ENCODE assay signal across 16 cellular contexts in genomic region chr2:200430017-200430416, GRCh38.
"Had no signal": no experiment of that assay in that cellular context is flagged by ENCODE, and none has a peak within 500 bp of the region (broad histone marks: within the 10 kb centered on the region; RNA-seq: fewer than 3 reads in every experiment).

No MANE protein-coding gene starts in this region.

- H3K36me3 Mint-ChIP-seq: activated naive CD8-positive, alpha-beta T cell treated with anti-CD3 and anti-CD28 coated beads for 36 hours; naive thymus-derived CD8-positive, alpha-beta T cell had no signal

- H3K36me3 ChIP-seq: upper lobe of right lung had no signal

- H3K4me1 Mint-ChIP-seq: immature natural killer cell had no signal

- DNase-seq: activated CD4-positive, alpha-beta T cell treated with anti-CD3 and anti-CD28 coated beads for 36 hours; activated CD4-positive, alpha-beta T cell treated with anti-CD3 and anti-CD28 coated beads, Interleukin-2, amount 50 U/mL, for 48 hours; activated gamma-delta T cell treated with Interleukin-2 at 50 U/mL for 16 hours; activated naive CD8-positive, alpha-beta T cell treated with anti-CD3 and anti-CD28 coated beads for 36 hours; activated T-cell treated with anti-CD3 and anti-CD28 coated beads for 4 hours; body of pancreas; dorsolateral prefrontal cortex; immature natural killer cell; mesenchymal stem cell; naive thymus-derived CD8-positive, alpha-beta T cell; pancreas; stimulated activated CD8-positive, alpha-beta memory T cell treated with anti-CD3 and anti-CD28 coated beads, Interleukin-4, amount 100 ng/mL, for 48 hours; stimulated activated naive CD4-positive, alpha-beta T cell; upper lobe of right lung had no signal

- H3K9me3 ChIP-seq: body of pancreas, pancreas, upper lobe of right lung had no signal

- ATAC-seq: activated CD4-positive, alpha-beta T cell treated with anti-CD3 and anti-CD28 coated beads for 36 hours; body of pancreas; naive thymus-derived CD8-positive, alpha-beta T cell; pancreas; upper lobe of right lung had no signal

- H3K4me3 ChIP-seq: body of pancreas, dorsolateral prefrontal cortex, pancreas, upper lobe of right lung had no signal

- H3K9me3 Mint-ChIP-seq: activated naive CD8-positive, alpha-beta T cell treated with anti-CD3 and anti-CD28 coated beads for 36 hours; activated T-helper 1 cell treated with anti-CD3 and anti-CD28 coated beads, Interleukin-12 subunit alpha, Interleukin-12 subunit beta, Interleukin-2, Interleukin-4 antibody, amounts not matched to agents 30 ng/mL and 10 ng/mL and 1 ng/mL, durations not matched to agents 14 hours and 24 hours and 36 hours; immature natural killer cell; naive thymus-derived CD8-positive, alpha-beta T cell; T-helper 2 cell treated with Interferon-gamma antibody and Interleukin-4, amounts not matched to agents 5 μg/mL and 100 μg/mL, for 36 hours had no signal

- H3K27ac ChIP-seq: body of pancreas, dorsolateral prefrontal cortex, pancreas, upper lobe of right lung had no signal

- H3K27me3 Mint-ChIP-seq: activated CD4-positive, alpha-beta T cell treated with anti-CD3 and anti-CD28 coated beads for 36 hours had no signal

- H3K27me3 ChIP-seq: body of pancreas, dorsolateral prefrontal cortex, pancreas, upper lobe of right lung had no signal

- H3K4me1 ChIP-seq: body of pancreas, pancreas, upper lobe of right lung had no signal

- H3K4me3 Mint-ChIP-seq: activated CD4-positive, alpha-beta T cell treated with anti-CD3 and anti-CD28 coated beads for 36 hours; activated naive CD8-positive, alpha-beta T cell treated with anti-CD3 and anti-CD28 coated beads for 36 hours; activated T-helper 1 cell treated with anti-CD3 and anti-CD28 coated beads, Interleukin-12 subunit alpha, Interleukin-12 subunit beta, Interleukin-2, Interleukin-4 antibody, amounts not matched to agents 30 ng/mL and 10 ng/mL and 1 ng/mL, durations not matched to agents 14 hours and 24 hours and 36 hours; immature natural killer cell; naive thymus-derived CD8-positive, alpha-beta T cell; T-helper 2 cell treated with Interferon-gamma antibody and Interleukin-4, amounts not matched to agents 5 μg/mL and 100 μg/mL, for 36 hours had no signal

- H3K27ac Mint-ChIP-seq: activated CD4-positive, alpha-beta T cell treated with anti-CD3 and anti-CD28 coated beads for 36 hours; activated naive CD8-positive, alpha-beta T cell treated with anti-CD3 and anti-CD28 coated beads for 36 hours; activated T-helper 1 cell treated with anti-CD3 and anti-CD28 coated beads, Interleukin-12 subunit alpha, Interleukin-12 subunit beta, Interleukin-2, Interleukin-4 antibody, amounts not matched to agents 30 ng/mL and 10 ng/mL and 1 ng/mL, durations not matched to agents 14 hours and 24 hours and 36 hours; immature natural killer cell; naive thymus-derived CD8-positive, alpha-beta T cell; T-helper 2 cell treated with Interferon-gamma antibody and Interleukin-4, amounts not matched to agents 5 μg/mL and 100 μg/mL, for 36 hours had no signal
